ENCODE assay signal across 8 cellular contexts in the genomic region with DNA sequence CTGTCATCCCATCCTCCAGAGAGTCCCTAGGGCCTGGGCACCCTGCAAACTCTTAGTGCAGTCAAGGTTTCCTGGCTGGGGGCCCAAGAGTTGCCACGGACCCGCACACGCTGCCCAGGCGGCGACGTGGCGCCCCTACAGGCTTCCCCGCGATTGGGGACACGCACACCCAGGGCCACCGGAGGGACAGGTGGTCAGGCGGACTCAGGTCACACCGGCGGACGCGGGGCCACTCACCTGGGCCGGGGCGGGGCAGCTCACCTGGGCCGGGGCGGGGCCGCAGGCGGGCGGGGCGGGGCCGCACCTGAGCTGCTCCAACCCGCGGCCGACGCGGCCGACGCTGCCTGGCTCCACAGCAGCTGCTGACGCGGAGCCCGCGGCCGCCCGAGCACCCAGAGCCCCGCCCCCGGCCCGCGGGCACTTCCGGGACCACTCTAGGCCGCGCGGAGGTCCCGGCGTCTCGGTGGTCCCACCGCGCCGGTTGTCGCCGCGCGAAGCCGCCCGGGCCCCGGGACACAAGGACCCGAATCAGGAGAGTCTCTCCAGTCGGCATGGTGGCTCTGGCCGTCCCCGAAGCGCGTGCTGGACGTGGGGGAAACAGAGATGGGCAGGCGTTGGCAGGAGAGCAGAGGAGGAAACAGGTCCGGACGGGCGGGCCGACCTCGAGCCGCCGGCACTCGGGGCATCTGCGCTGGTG. TPM values are rescaled to one million over a fixed set of nuclear protein-coding genes. Genes with fewer than 3 reads are reported as not detected.
DNase-seq lines count a peak whose midpoint lies in the region; TF ChIP-seq lines count a peak whose summit lies in the region.

A gene (minus strand): TSS at position 369 of the 697 bp plus-strand sequence. CDS start 5,972 bp downstream, outside the sequence.

- H3K27me3 ChIP-seq in BLaER1 (no peaks in the 10 kb centered on the region), HL-60 (ENCODE audit: insufficient read depth, poor library complexity, severe bottlenecking) (no peaks in the 10 kb centered on the region), NT2/D1 (ENCODE audit: insufficient read depth, insufficient read length) (no peaks in the 10 kb centered on the region)

- TF ChIP-seq CTCF in HL-60 (IDR thresholded peaks at IDR 0.05; ENCODE audit: insufficient read depth, low read length), result no peak
- TF ChIP-seq CTCF in epithelial cell of esophagus (IDR thresholded peaks at IDR 0.05; ENCODE audit: insufficient read depth, low read depth, low read length, missing control alignments), result no peak

- H3K4me3 ChIP-seq in BLaER1, result peak within 1 kb of the TSS; percentile 83
- H3K4me3 ChIP-seq in HL-60 (replicated peaks; ENCODE audit: insufficient read depth, low read length), result peak within 1 kb of the TSS; percentile 87
- peak within 1 kb of the TSS; percentile 94 for H3K4me3 ChIP-seq in NT2/D1 (ENCODE audit: insufficient read length, low read depth)
- peak within 1 kb of the TSS; percentile 80 for H3K4me3 ChIP-seq in epithelial cell of esophagus (ENCODE audit: low read length)

- H3K9ac ChIP-seq in BLaER1 (peak within 1 kb of the TSS; percentile 99), NT2/D1 (ENCODE audit: insufficient read length, low read depth) (peak within 1 kb of the TSS; percentile 93)

- peak; percentile 82 for DNase-seq in GM19240 (ENCODE audit: insufficient read length, low spot score)
- DNase-seq in HL-60 (ENCODE audit: low read depth in 1 of 2, low spot score in 1 of 2), result peak; percentile 73
- no peak for DNase-seq in NT2/D1 (ENCODE audit: low read depth, low spot score)
- peak; percentile 91 for DNase-seq in activated CD8-positive, alpha-beta memory T cell treated with anti-CD3 and anti-CD28 coated beads, Interleukin-2, amount 50 U/mL, for 48 hours
- peak; percentile 94 for DNase-seq in epithelial cell of esophagus (ENCODE audit: low read depth)
- DNase-seq in mucosa of gallbladder (ENCODE audit: low spot score), result peak; percentile 90
- peak; percentile 81 for DNase-seq in stimulated activated CD8-positive, alpha-beta memory T cell treated with anti-CD3 and anti-CD28 coated beads, Interleukin-4, amount 100 ng/mL, for 24 hours (ENCODE audit: low read depth)

- peaks cover 60% of the 10 kb centered on the region for H3K4me1 ChIP-seq in BLaER1
- peaks cover 7% of the 10 kb centered on the region for H3K4me1 ChIP-seq in NT2/D1 (ENCODE audit: insufficient read depth, insufficient read length)

- peak within 1 kb of the TSS; percentile 99 for H3K4me2 ChIP-seq in BLaER1

- H4K20me1 ChIP-seq in BLaER1, result peaks cover 31% of the 10 kb centered on the region; the same call in 1 of the 2 replicates

- H3K9me3 ChIP-seq in BLaER1, result no peaks in the 10 kb centered on the region
- no peaks in the 10 kb centered on the region for H3K9me3 ChIP-seq in NT2/D1 (ENCODE audit: insufficient read depth, low read length)

- H3K27ac ChIP-seq in BLaER1, result peak within 1 kb of the TSS; percentile 100
- peak within 1 kb of the TSS; percentile 70 for H3K27ac ChIP-seq in HL-60 (replicated peaks)

- peaks cover 24% of the 10 kb centered on the region for H3K36me3 ChIP-seq in BLaER1
- H3K36me3 ChIP-seq in NT2/D1 (ENCODE audit: insufficient read depth, insufficient read length, low read length), result no peaks in the 10 kb centered on the region

RNA-seq across cellular contexts. Expression of the gene that starts here (rescaled TPM):
- total RNA-seq in mucosa of gallbladder, result 6.8 TPM
